ENCODE assay signal across 2 cellular contexts in genomic region chr18:33157893-33158292, GRCh38.
TF ChIP-seq lines count a peak whose summit lies in the region.

No MANE protein-coding gene starts in this region.

TF ChIP-seq in GM23338, 12 proteins besides CTCF, POLR2A, EP300 and RAD21:
- TF ChIP-seq STAT1 (IDR thresholded peaks at IDR 0.05; ENCODE audit: unreplicated experiment) (no peak), NANOG (IDR thresholded peaks at IDR 0.05; ENCODE audit: borderline replicate concordance) (no peak), ZNF462 (CRISPR knock-in tag; IDR thresholded peaks at IDR 0.05) (no peak)

TF ChIP-seq in H1, 55 proteins besides CTCF, POLR2A, EP300 and RAD21:
- no peak for TF ChIP-seq MAFK (IDR thresholded peaks at IDR 0.05; ENCODE audit: low read depth, low read length)
- TF ChIP-seq HDAC6 (IDR thresholded peaks at IDR 0.05; ENCODE audit: low read depth, low read length): no peak
- TF ChIP-seq JUND (IDR thresholded peaks at IDR 0.05; ENCODE audit: low read length): no peak
- no peak for TF ChIP-seq JUN (IDR thresholded peaks at IDR 0.05; ENCODE audit: low read depth, low read length)
- no peak for TF ChIP-seq SIN3A (conservative IDR thresholded peaks at IDR 0.05 in 1 of 2, IDR thresholded peaks at IDR 0.05 in 1 of 2; ENCODE audit: low read depth in 1 of 2, low read length in 2 of 2)
- no peak for TF ChIP-seq ASH2L (IDR thresholded peaks at IDR 0.05; ENCODE audit: low read length)
- TF ChIP-seq SAP30 (IDR thresholded peaks at IDR 0.05; ENCODE audit: insufficient read depth, insufficient replicate concordance, low read length): no peak
- TF ChIP-seq RFX5 (IDR thresholded peaks at IDR 0.05; ENCODE audit: borderline replicate concordance, low read depth, low read length): no peak
- no peak for TF ChIP-seq TAF7 (optimal IDR thresholded peaks at IDR 0.05; ENCODE audit: borderline replicate concordance, low read depth, low read length)
- no peak for TF ChIP-seq FOSL1 (IDR thresholded peaks at IDR 0.05; ENCODE audit: insufficient read depth, low read depth, low read length)
- TF ChIP-seq SRF (IDR thresholded peaks at IDR 0.05; ENCODE audit: low read depth, low read length): no peak
- no peak for TF ChIP-seq TEAD4 (IDR thresholded peaks at IDR 0.05; ENCODE audit: low read depth, low read length)
- no peak for TF ChIP-seq KDM5A (IDR thresholded peaks at IDR 0.05; ENCODE audit: low read length)
- no peak for TF ChIP-seq ATF2 (IDR thresholded peaks at IDR 0.05; ENCODE audit: low read length)
- no peak for TF ChIP-seq CHD2 (IDR thresholded peaks at IDR 0.05; ENCODE audit: low read length)
- TF ChIP-seq CBX8 (IDR thresholded peaks at IDR 0.05; ENCODE audit: borderline replicate concordance, low read depth, low read length): no peak
- no peak for TF ChIP-seq POU5F1 (IDR thresholded peaks at IDR 0.05; ENCODE audit: low read depth, low read length)
- TF ChIP-seq SP2 (IDR thresholded peaks at IDR 0.05; ENCODE audit: low read length): no peak
TF ChIP-seq in H1: peak in this region for 0.
